15 cellular contexts compared by ENCODE assay signal in the genomic region with DNA sequence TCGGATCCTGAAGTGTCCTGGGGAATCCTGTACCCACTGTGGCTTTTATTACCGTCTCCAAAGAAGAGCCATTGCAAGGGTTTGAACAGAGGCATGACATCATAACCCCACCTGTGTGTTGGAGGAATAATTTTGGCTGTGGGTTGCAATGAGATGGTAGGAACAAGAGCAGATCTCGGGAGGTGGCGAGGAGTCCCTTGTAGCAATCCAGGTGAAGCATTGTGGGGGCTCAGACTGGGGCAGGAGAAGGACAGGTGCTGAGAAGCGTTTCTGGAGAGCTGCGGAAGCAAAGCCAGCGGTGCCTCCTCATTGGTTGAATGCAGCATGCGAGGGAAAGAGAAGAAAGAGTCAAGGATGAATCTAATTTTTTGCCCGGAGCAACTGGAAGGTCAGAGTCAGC.
DNase-seq lines count a peak whose midpoint lies in the region; ATAC-seq and TF ChIP-seq lines count a peak whose summit lies in the region.
"Had no signal": no experiment of that assay in that cellular context is flagged by ENCODE, and none has a peak within 500 bp of the region (broad histone marks: within the 10 kb centered on the region; RNA-seq: fewer than 3 reads in every experiment).

No MANE protein-coding gene starts in this region.

- no peak overlapping the region for H2BK15ac ChIP-seq in mesenchymal stem cell (ENCODE audit: low read depth, poor library complexity, severe bottlenecking)

- no peak overlapping the region for H4K8ac ChIP-seq in mesenchymal stem cell (ENCODE audit: low read length)

- no peak overlapping the region for H3K23ac ChIP-seq in mesenchymal stem cell (ENCODE audit: low read length in 2 of 2)

- H2AFZ ChIP-seq in mesenchymal stem cell (ENCODE audit: low read depth, low read length), result no peak overlapping the region

- no peak overlapping the region for H3K4ac ChIP-seq in mesenchymal stem cell (ENCODE audit: low read depth in 1 of 2, low read length in 2 of 2)

- TF ChIP-seq CTCF in Calu3 (IDR thresholded peaks at IDR 0.05; ENCODE audit: unreplicated experiment) (no peak), RWPE1 (conservative IDR thresholded peaks at IDR 0.05; ENCODE audit: low read depth) (no peak), right atrium auricular region (IDR thresholded peaks at IDR 0.05) (no peak)

- no peaks in the 10 kb centered on the region for H3K27me3 Mint-ChIP-seq in Calu3 (ENCODE audit: unreplicated experiment)
- H3K27me3 Mint-ChIP-seq: CD4-positive, CD25-positive, alpha-beta regulatory T cell had no signal

- H3K79me1 ChIP-seq in mesenchymal stem cell (replicated peaks; ENCODE audit: low read length, poor library complexity, severe bottlenecking), result no peaks in the 10 kb centered on the region

- no peak overlapping the region for H3K14ac ChIP-seq in mesenchymal stem cell (ENCODE audit: low read length in 2 of 2)

- no peak for DNase-seq in Calu3
- no peak for DNase-seq in RWPE1 (ENCODE audit: low spot score)
- DNase-seq in caudate nucleus (lab: John Stamatoyannopoulos, UW), result peak in 21 of 61 donors; percentile 2 to 55 (median 18)
- DNase-seq in mesenchymal stem cell, result no peak
- no peak for DNase-seq in NCI-H2227 treated with DMSO at 0.1 percent for 48 hours (lab: John Stamatoyannopoulos, UW)
- DNase-seq in right atrium auricular region (ENCODE audit: low spot score), result no peak
- no peak for DNase-seq in NCI-H1436 treated with DMSO at 0.1 percent for 48 hours (lab: John Stamatoyannopoulos, UW)
- DNase-seq: ACHN; CD4-positive, CD25-positive, alpha-beta regulatory T cell; DMS 273 treated with DMSO at 0.1 percent for 48 hours; GOT3; H9 had no signal

- no peak for ATAC-seq in GM18517 (IDR thresholded peaks at IDR 0.05; ENCODE audit: unreplicated experiment)
- ATAC-seq: GM12878 had no signal

- H4K91ac ChIP-seq in mesenchymal stem cell (ENCODE audit: low read length), result no peak overlapping the region

- H3K27ac ChIP-seq in RWPE1 (peak overlapping the region; percentile 56), caudate nucleus (ENCODE audit: low read depth, low read length) (peak overlapping the region; percentile 21), mesenchymal stem cell (ENCODE audit: low read length, poor library complexity, severe bottlenecking) (no peak overlapping the region), right atrium auricular region (no peak overlapping the region)
- H3K27ac ChIP-seq: BLaER1 treated with 17β-estradiol and CSF1 and Interleukin-3, amounts not matched to agents 10 nM and 100 nM had no signal

- no peak overlapping the region for H2BK12ac ChIP-seq in mesenchymal stem cell (ENCODE audit: low read length in 2 of 2)

- no peak overlapping the region for H3K4me3 Mint-ChIP-seq in Calu3 (ENCODE audit: low read depth, unreplicated experiment)
- H3K4me3 Mint-ChIP-seq: CD4-positive, CD25-positive, alpha-beta regulatory T cell; H9 had no signal

- no peak overlapping the region for H3K18ac ChIP-seq in mesenchymal stem cell (ENCODE audit: low read depth in 1 of 2, low read length in 2 of 2)

- H3K4me3 ChIP-seq in mesenchymal stem cell (ENCODE audit: insufficient read depth in 1 of 2, low read depth in 1 of 2, low read length in 2 of 2), result no peak overlapping the region
- no peak overlapping the region for H3K4me3 ChIP-seq in right atrium auricular region
- H3K4me3 ChIP-seq: BLaER1 treated with 17β-estradiol and CSF1 and Interleukin-3, amounts not matched to agents 10 nM and 100 nM; GM12878 had no signal

- H3K36me3 Mint-ChIP-seq in Calu3 (ENCODE audit: insufficient read depth, unreplicated experiment), result no peaks in the 10 kb centered on the region
- H3K36me3 Mint-ChIP-seq: CD4-positive, CD25-positive, alpha-beta regulatory T cell had no signal

- no TSS peak for BruUV-seq in Calu3 (replicated peaks; lab: Mats Ljungman, UMichigan)

- H2AK5ac ChIP-seq in mesenchymal stem cell (ENCODE audit: low read length, severe bottlenecking), result peak overlapping the region; percentile 12

- no peak overlapping the region for H2BK120ac ChIP-seq in mesenchymal stem cell (ENCODE audit: low read depth, low read length)

- no peaks in the 10 kb centered on the region for H3K9me3 Mint-ChIP-seq in Calu3 (ENCODE audit: low read depth, unreplicated experiment)
- H3K9me3 Mint-ChIP-seq: H9 had no signal

- CTCF ChIA-PET in Calu3 (lab: Charles Lee) (no interaction called here), RWPE1 (lab: Yijun Ruan, JAX) (no interaction called here)

- H2BK5ac ChIP-seq in mesenchymal stem cell (ENCODE audit: low read depth, low read length, poor library complexity, severe bottlenecking), result no peak overlapping the region

- H3K36me3 ChIP-seq in mesenchymal stem cell (ENCODE audit: control insufficient read depth in 1 of 2, insufficient read depth in 2 of 2, low read depth in 1 of 2, low read length in 2 of 2) (no peaks in the 10 kb centered on the region), right atrium auricular region (no peaks in the 10 kb centered on the region)
- H3K36me3 ChIP-seq: BLaER1 treated with 17β-estradiol and CSF1 and Interleukin-3, amounts not matched to agents 10 nM and 100 nM had no signal

- peak overlapping the region; percentile 27 for H3K27ac Mint-ChIP-seq in Calu3 (ENCODE audit: unreplicated experiment)
- H3K27ac Mint-ChIP-seq: CD4-positive, CD25-positive, alpha-beta regulatory T cell had no signal

- POLR2A ChIA-PET in RWPE1 (lab: Yijun Ruan, JAX; ENCODE audit: low non-redundant PET), result no interaction called here

- H3K4me1 ChIP-seq in mesenchymal stem cell (ENCODE audit: control insufficient read depth, insufficient read depth, low read depth, low read length), result no peaks in the 10 kb centered on the region
- no peaks in the 10 kb centered on the region for H3K4me1 ChIP-seq in right atrium auricular region

- H3K9me3 ChIP-seq in mesenchymal stem cell (ENCODE audit: control insufficient read depth, low read length), result no peaks in the 10 kb centered on the region
- H3K9me3 ChIP-seq in right atrium auricular region, result no peaks in the 10 kb centered on the region

- H3K4me2 ChIP-seq in mesenchymal stem cell (ENCODE audit: low read length, poor library complexity, severe bottlenecking), result no peak overlapping the region
- H3K4me2 ChIP-seq: BLaER1 treated with 17β-estradiol and CSF1 and Interleukin-3, amounts not matched to agents 10 nM and 100 nM had no signal

- WGBS in mesenchymal stem cell, result 98% methylated on average over 9 of the region's 9 CpGs

- no peak overlapping the region for H3K9ac ChIP-seq in mesenchymal stem cell (ENCODE audit: low read length)
- H3K9ac ChIP-seq: BLaER1 treated with 17β-estradiol and CSF1 and Interleukin-3, amounts not matched to agents 10 nM and 100 nM had no signal

- intact Hi-C loops in Calu3 (cut with micrococcal nuclease; ENCODE audit: unreplicated experiment), result no loop called here

- H3K4me1 Mint-ChIP-seq in Calu3 (ENCODE audit: low read depth, unreplicated experiment), result peaks cover 22% of the 10 kb centered on the region
- H3K4me1 Mint-ChIP-seq: CD4-positive, CD25-positive, alpha-beta regulatory T cell had no signal

- no peaks in the 10 kb centered on the region for H3K27me3 ChIP-seq in mesenchymal stem cell (ENCODE audit: control insufficient read depth in 1 of 2, insufficient read depth in 1 of 2, low read length in 2 of 2)
- no peaks in the 10 kb centered on the region for H3K27me3 ChIP-seq in right atrium auricular region
- H3K27me3 ChIP-seq: BLaER1 treated with 17β-estradiol and CSF1 and Interleukin-3, amounts not matched to agents 10 nM and 100 nM had no signal

Comparison
In these comparisons a context has a peak if more than half of its experiments do, and no peak if none do; other contexts are left out.
1. H3K27ac ChIP-seq: peak in RWPE1 (single experiment) and caudate nucleus (single experiment); none in mesenchymal stem cell (single experiment) and right atrium auricular region (0 of 2).